In the genomic region with DNA sequence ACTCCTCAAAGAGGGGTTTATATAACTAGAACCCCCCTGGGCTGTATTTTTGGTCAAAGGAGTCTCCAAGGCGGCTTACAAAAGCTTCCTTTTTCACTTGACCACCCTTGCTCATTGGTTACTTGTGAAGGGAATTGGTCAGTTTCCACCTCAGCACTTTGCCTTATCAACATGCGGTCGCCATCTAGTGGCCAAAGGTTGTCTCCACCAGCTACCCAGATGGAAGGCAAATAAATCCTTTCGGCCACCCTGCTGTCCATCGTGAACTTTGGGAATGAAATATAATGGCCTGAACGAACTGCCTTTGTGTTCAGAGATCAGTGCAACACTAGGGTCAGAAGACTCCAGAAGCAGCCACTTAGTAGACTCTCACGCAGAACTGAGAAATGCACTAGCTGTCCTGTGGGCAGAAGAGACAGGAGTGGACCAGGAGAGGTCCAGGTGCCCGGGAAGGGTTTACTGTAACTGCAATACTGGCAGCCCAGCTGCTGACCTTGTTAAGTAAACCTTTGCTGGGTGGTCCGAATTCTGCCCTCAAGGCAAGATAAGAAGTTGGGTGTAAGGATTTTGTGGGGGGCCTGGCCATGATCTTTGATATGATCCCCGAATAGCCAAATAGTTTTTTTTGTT, we compare ENCODE assay signal across 8 cellular contexts.
DNase-seq lines count a peak whose midpoint lies in the region; ATAC-seq and FAIRE-seq lines count a peak whose summit lies in the region.

No MANE protein-coding gene starts in this region.

- peak; percentile 60 for ATAC-seq in HG03432 (IDR thresholded peaks at IDR 0.05; ENCODE audit: unreplicated experiment)
- no peak for ATAC-seq in GM18858 (IDR thresholded peaks at IDR 0.05; ENCODE audit: unreplicated experiment)

- DNase-seq in AG20443 (ENCODE audit: low spot score) (peak; percentile 83), GM18507 (ENCODE audit: extremely low spot score, insufficient read length, low read depth) (peak; percentile 20), SHP77 (lab: John Stamatoyannopoulos, UW) (peak; percentile 42 to 64), anterior cingulate cortex (lab: John Stamatoyannopoulos, UW) (peak in 51 of 58 donors; percentile 8 to 80 (median 44)), hepatic stellate cell (ENCODE audit: low spot score) (peak; percentile 78), retina (peak; percentile 77)

- FAIRE-seq in GM18507 (lab: Jason Lieb, UNC): peak; percentile 80

Comparison
In these comparisons a context has a peak if more than half of its experiments do, and no peak if none do; other contexts are left out.
1. DNase-seq: peak in every context shown above with its lines; median percentile 83 in AG20443; 78 in hepatic stellate cell; 77 in retina; 53 in SHP77; 44 in anterior cingulate cortex; 20 in GM18507.